In genomic region chr4:78945638-78946179, GRCh38 we compare ENCODE assay signal across 10 cellular contexts.
"Had no signal": no experiment of that assay in that cellular context is flagged by ENCODE, and none has a peak within 500 bp of the region (broad histone marks: within the 10 kb centered on the region; RNA-seq: fewer than 3 reads in every experiment).

No MANE protein-coding gene starts in this region.

- H3K36me3 Mint-ChIP-seq: activated naive CD4-positive, alpha-beta T cell treated with anti-CD3 and anti-CD28 coated beads, Interleukin-2, amount 10 ng/mL, durations not matched to agents 7 days and 5 days had no signal

- H3K9me3 Mint-ChIP-seq: activated naive CD4-positive, alpha-beta T cell treated with anti-CD3 and anti-CD28 coated beads, Interleukin-2, amount 10 ng/mL, durations not matched to agents 7 days and 5 days had no signal

- H3K27ac Mint-ChIP-seq: activated naive CD4-positive, alpha-beta T cell treated with anti-CD3 and anti-CD28 coated beads, Interleukin-2, amount 10 ng/mL, durations not matched to agents 7 days and 5 days had no signal

- ATAC-seq: left colon had no signal

- H3K4me3 Mint-ChIP-seq: activated naive CD4-positive, alpha-beta T cell treated with anti-CD3 and anti-CD28 coated beads, Interleukin-2, amount 10 ng/mL, durations not matched to agents 7 days and 5 days had no signal

- DNase-seq: activated naive CD4-positive, alpha-beta T cell treated with anti-CD3 and anti-CD28 coated beads, Interleukin-2, amount 10 ng/mL, durations not matched to agents 7 days and 5 days; amygdala; dorsolateral prefrontal cortex; hypothalamus; left colon; midbrain; stimulated activated CD4-positive, alpha-beta T cell treated with anti-CD3 and anti-CD28 coated beads, Interleukin-4, amount 100 ng/mL, for 4 hours; T1000; tibial artery; uterus had no signal
